Comparison of ENCODE assay signal across 7 cellular contexts in genomic region chr3:111978833-111979688, GRCh38.
A peak's percentile ranks its signal among the peaks of the same experiment; 100 is the strongest.
DNase-seq lines count a peak whose midpoint lies in the region; ATAC-seq lines count a peak whose summit lies in the region.

TSS of gene ABHD10 (plus strand) at chr3:111979026. CDS start at chr3:111979062, 36 bp downstream.

- DNase-seq in NCI-H187 treated with DMSO at 0.1 percent for 48 hours (lab: John Stamatoyannopoulos, UW) (peak; percentile 79), T-helper 9 cell (peak; percentile 92), astrocyte of the hippocampus (ENCODE audit: low read depth, low spot score) (peak; percentile 99), hippocampal formation (lab: John Stamatoyannopoulos, UW) (peak; percentile 90 to 94), retina (peak; percentile 96)

- ATAC-seq in GM18502 (IDR thresholded peaks at IDR 0.05; ENCODE audit: poor library complexity, unreplicated experiment) (peak; percentile 96), HG02943 (IDR thresholded peaks at IDR 0.05; ENCODE audit: low read depth, unreplicated experiment) (peak; percentile 96)

Comparison
In these comparisons a context has a peak if more than half of its experiments do, and no peak if none do; other contexts are left out.
1. Peak in every context shown above with its lines: DNase-seq and ATAC-seq.